Comparison of ENCODE assay signal across 8 cellular contexts in genomic region chr19:50835785-50836542, GRCh38. TPM values are rescaled to one million over a fixed set of nuclear protein-coding genes. Genes with fewer than 3 reads are reported as not detected.
DNase-seq lines count a peak whose midpoint lies in the region; ATAC-seq, FAIRE-seq and TF ChIP-seq lines count a peak whose summit lies in the region.

No MANE protein-coding gene starts in this region.

- ATAC-seq in WTC11 (peak; percentile 83), HG03457 (IDR thresholded peaks at IDR 0.05; ENCODE audit: unreplicated experiment) (no peak)

- no peaks in the 10 kb centered on the region for H3K9me3 Mint-ChIP-seq in WTC11

- no peaks in the 10 kb centered on the region for H3K36me3 Mint-ChIP-seq in WTC11

- peaks cover 18% of the 10 kb centered on the region for H3K4me1 Mint-ChIP-seq in WTC11

- H3K27ac Mint-ChIP-seq in WTC11 = no peak overlapping the region

- H3K27me3 Mint-ChIP-seq in WTC11 (ENCODE audit: low read depth) = peaks cover 68% of the 10 kb centered on the region

- peak overlapping the region; percentile 83 for H3K4me3 Mint-ChIP-seq in WTC11

- DNase-seq in ELR (ENCODE audit: low read depth) (peak; percentile 61), H54 (ENCODE audit: insufficient read length, low spot score) (peak; percentile 98), NCI-H1105 (lab: John Stamatoyannopoulos, UW) (peak; percentile 70), WTC11 (ENCODE audit: low spot score) (peak; percentile 81), caudate nucleus (lab: John Stamatoyannopoulos, UW) (peak in 41 of 61 donors; percentile 1 to 73 (median 23)), kidney tubule cell (ENCODE audit: low spot score) (peak; percentile 75)
- peak; percentile 30 to 68 for DNase-seq in stimulated activated CD4-positive, alpha-beta T cell treated with anti-CD3 and anti-CD28 coated beads, Interleukin-15, amount 100 ng/mL, for 48 hours (ENCODE audit: low read depth in 2 of 2)

- peak; percentile 90 for TF ChIP-seq POLR2A in H54 (IDR thresholded peaks at IDR 0.05; ENCODE audit: low read depth, low read length)

- POLR2A ChIA-PET in WTC11 (lab: Charles Lee) = no interaction called here

- CTCF ChIA-PET in WTC11 (lab: Charles Lee) = interaction anchor here (1.2 kb wide), 2 partner anchors 74 to 181 kb away, joined by 3 to 6 read pairs; no protein-coding TSS in a partner anchor

- no peak overlapping the region for H3K27ac ChIP-seq in caudate nucleus (ENCODE audit: low read depth, low read length)

- no peak for TF ChIP-seq CTCF in WTC11 (IDR thresholded peaks at IDR 0.05)

- FAIRE-seq in H54 (lab: Jason Lieb, UNC) = no peak

TF ChIP-seq in WTC11, 78 proteins besides CTCF, POLR2A, EP300 and RAD21:
- TF ChIP-seq SP1 (CRISPR knock-in tag; conservative IDR thresholded peaks at IDR 0.05) = peak; percentile 90
- peak; percentile 26; the same call in 1 of the 2 replicates for TF ChIP-seq ETV6 (CRISPR knock-in tag; IDR thresholded peaks at IDR 0.05)
- TF ChIP-seq, protein P1, sequence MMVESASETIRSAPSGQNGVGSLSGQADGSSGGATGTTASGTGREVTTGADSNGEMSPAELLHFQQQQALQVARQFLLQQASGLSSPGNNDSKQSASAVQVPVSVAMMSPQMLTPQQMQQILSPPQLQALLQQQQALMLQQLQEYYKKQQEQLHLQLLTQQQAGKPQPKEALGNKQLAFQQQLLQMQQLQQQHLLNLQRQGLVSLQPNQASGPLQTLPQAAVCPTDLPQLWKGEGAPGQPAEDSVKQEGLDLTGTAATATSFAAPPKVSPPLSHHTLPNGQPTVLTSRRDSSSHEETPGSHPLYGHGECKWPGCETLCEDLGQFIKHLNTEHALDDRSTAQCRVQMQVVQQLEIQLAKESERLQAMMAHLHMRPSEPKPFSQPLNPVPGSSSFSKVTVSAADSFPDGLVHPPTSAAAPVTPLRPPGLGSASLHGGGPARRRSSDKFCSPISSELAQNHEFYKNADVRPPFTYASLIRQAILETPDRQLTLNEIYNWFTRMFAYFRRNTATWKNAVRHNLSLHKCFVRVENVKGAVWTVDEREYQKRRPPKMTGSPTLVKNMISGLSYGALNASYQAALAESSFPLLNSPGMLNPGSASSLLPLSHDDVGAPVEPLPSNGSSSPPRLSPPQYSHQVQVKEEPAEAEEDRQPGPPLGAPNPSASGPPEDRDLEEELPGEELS (CRISPR knock-in tag; IDR thresholded peaks at IDR 0.05) = peak; percentile 78; the same call in 1 of the 2 replicates
- TF ChIP-seq, protein P2, sequence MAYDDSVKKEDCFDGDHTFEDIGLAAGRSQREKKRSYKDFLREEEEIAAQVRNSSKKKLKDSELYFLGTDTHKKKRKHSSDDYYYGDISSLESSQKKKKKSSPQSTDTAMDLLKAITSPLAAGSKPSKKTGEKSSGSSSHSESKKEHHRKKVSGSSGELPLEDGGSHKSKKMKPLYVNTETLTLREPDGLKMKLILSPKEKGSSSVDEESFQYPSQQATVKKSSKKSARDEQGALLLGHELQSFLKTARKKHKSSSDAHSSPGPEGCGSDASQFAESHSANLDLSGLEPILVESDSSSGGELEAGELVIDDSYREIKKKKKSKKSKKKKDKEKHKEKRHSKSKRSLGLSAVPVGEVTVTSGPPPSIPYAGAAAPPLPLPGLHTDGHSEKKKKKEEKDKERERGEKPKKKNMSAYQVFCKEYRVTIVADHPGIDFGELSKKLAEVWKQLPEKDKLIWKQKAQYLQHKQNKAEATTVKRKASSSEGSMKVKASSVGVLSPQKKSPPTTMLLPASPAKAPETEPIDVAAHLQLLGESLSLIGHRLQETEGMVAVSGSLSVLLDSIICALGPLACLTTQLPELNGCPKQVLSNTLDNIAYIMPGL (CRISPR knock-in tag; IDR thresholded peaks at IDR 0.05) = peak; percentile 76; the same call in 1 of the 2 replicates
- TF ChIP-seq, protein P3, sequence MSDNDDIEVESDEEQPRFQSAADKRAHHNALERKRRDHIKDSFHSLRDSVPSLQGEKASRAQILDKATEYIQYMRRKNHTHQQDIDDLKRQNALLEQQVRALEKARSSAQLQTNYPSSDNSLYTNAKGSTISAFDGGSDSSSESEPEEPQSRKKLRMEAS (CRISPR knock-in tag; IDR thresholded peaks at IDR 0.05) = peak; percentile 32; the same call in 1 of the 2 replicates
- 0 out of 2 replicates have a peak, but pooled peaks have one; percentile 41 for TF ChIP-seq FOXK1 (CRISPR knock-in tag; IDR thresholded peaks at IDR 0.05)
- TF ChIP-seq CREM (CRISPR knock-in tag; IDR thresholded peaks at IDR 0.05) = peak; percentile 74; the same call in 1 of the 2 replicates
- TF ChIP-seq TCF7 (CRISPR knock-in tag; IDR thresholded peaks at IDR 0.05; ENCODE audit: low read depth) = no peak
- TF ChIP-seq ZNF423 (CRISPR knock-in tag; IDR thresholded peaks at IDR 0.05) = peak; percentile 94
- TF ChIP-seq, protein P4, sequence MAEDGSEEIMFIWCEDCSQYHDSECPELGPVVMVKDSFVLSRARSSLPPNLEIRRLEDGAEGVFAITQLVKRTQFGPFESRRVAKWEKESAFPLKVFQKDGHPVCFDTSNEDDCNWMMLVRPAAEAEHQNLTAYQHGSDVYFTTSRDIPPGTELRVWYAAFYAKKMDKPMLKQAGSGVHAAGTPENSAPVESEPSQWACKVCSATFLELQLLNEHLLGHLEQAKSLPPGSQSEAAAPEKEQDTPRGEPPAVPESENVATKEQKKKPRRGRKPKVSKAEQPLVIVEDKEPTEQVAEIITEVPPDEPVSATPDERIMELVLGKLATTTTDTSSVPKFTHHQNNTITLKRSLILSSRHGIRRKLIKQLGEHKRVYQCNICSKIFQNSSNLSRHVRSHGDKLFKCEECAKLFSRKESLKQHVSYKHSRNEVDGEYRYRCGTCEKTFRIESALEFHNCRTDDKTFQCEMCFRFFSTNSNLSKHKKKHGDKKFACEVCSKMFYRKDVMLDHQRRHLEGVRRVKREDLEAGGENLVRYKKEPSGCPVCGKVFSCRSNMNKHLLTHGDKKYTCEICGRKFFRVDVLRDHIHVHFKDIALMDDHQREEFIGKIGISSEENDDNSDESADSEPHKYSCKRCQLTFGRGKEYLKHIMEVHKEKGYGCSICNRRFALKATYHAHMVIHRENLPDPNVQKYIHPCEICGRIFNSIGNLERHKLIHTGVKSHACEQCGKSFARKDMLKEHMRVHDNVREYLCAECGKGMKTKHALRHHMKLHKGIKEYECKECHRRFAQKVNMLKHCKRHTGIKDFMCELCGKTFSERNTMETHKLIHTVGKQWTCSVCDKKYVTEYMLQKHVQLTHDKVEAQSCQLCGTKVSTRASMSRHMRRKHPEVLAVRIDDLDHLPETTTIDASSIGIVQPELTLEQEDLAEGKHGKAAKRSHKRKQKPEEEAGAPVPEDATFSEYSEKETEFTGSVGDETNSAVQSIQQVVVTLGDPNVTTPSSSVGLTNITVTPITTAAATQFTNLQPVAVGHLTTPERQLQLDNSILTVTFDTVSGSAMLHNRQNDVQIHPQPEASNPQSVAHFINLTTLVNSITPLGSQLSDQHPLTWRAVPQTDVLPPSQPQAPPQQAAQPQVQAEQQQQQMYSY (CRISPR knock-in tag; IDR thresholded peaks at IDR 0.05) = 0 out of 2 replicates have a peak, but pooled peaks have one; percentile 26
- TF ChIP-seq, protein P5, sequence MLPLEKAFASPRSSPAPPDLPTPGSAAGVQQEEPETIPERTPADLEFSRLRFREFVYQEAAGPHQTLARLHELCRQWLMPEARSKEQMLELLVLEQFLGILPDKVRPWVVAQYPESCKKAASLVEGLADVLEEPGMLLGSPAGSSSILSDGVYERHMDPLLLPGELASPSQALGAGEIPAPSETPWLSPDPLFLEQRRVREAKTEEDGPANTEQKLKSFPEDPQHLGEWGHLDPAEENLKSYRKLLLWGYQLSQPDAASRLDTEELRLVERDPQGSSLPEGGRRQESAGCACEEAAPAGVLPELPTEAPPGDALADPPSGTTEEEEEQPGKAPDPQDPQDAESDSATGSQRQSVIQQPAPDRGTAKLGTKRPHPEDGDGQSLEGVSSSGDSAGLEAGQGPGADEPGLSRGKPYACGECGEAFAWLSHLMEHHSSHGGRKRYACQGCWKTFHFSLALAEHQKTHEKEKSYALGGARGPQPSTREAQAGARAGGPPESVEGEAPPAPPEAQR (CRISPR knock-in tag; IDR thresholded peaks at IDR 0.05) = no peak
- TF ChIP-seq TEAD1 (CRISPR knock-in tag; IDR thresholded peaks at IDR 0.05) = 0 out of 2 replicates have a peak, but pooled peaks have one; percentile 12
- no peak for TF ChIP-seq ZNF671 (CRISPR knock-in tag; IDR thresholded peaks at IDR 0.05)
- TF ChIP-seq, protein P6, sequence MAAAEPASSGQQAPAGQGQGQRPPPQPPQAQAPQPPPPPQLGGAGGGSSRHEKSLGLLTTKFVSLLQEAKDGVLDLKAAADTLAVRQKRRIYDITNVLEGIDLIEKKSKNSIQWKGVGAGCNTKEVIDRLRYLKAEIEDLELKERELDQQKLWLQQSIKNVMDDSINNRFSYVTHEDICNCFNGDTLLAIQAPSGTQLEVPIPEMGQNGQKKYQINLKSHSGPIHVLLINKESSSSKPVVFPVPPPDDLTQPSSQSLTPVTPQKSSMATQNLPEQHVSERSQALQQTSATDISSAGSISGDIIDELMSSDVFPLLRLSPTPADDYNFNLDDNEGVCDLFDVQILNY (CRISPR knock-in tag; IDR thresholded peaks at IDR 0.05) = peak; percentile 66; the same call in 1 of the 2 replicates
- peak; percentile 79; the same call in 1 of the 2 replicates for TF ChIP-seq FOXP1 (CRISPR knock-in tag; IDR thresholded peaks at IDR 0.05; ENCODE audit: borderline replicate concordance)
TF ChIP-seq in WTC11: peak in this region for 12.

RNA-seq across cellular contexts. Expression of gene KLK15, which starts 2.6 kb away (rescaled TPM):
- total RNA-seq in WTC11 (2021) = not detected in 3 replicates

RNA-seq across cellular contexts. Expression of gene KLK1, which starts 12.4 kb away (rescaled TPM):
- 3.9 to 6.0 TPM (median 5.4 TPM) in 3 replicates for total RNA-seq in WTC11 (2021)

RNA-seq across cellular contexts. Expression of gene KLK3, which starts 18.8 kb away (rescaled TPM):
- 0.13 to 0.25 TPM (median 0.16 TPM) in 3 replicates for total RNA-seq in WTC11 (2021)

RNA-seq across cellular contexts. Expression of gene KLK2, which starts 37.3 kb away (rescaled TPM):
- total RNA-seq in WTC11 (2021) = 0.18 to 0.46 TPM in 2 of 3 replicates, not detected in the other

RNA-seq across cellular contexts. Expression of gene ACP4, which starts 45.7 kb away (rescaled TPM):
- not detected in 3 replicates for total RNA-seq in WTC11 (2021)

Comparison
In these comparisons a context has a peak if more than half of its experiments do, and no peak if none do; other contexts are left out.
1. DNase-seq: peak in every context shown above with its lines; median percentile 98 in H54; 81 in WTC11; 75 in kidney tubule cell; 70 in NCI-H1105; 61 in ELR; 49 in stimulated activated CD4-positive, alpha-beta T cell treated with anti-CD3 and anti-CD28 coated beads, Interleukin-15, amount 100 ng/mL, for 48 hours; 23 in caudate nucleus.